ENCODE assay signal across 12 cellular contexts in the genomic region with DNA sequence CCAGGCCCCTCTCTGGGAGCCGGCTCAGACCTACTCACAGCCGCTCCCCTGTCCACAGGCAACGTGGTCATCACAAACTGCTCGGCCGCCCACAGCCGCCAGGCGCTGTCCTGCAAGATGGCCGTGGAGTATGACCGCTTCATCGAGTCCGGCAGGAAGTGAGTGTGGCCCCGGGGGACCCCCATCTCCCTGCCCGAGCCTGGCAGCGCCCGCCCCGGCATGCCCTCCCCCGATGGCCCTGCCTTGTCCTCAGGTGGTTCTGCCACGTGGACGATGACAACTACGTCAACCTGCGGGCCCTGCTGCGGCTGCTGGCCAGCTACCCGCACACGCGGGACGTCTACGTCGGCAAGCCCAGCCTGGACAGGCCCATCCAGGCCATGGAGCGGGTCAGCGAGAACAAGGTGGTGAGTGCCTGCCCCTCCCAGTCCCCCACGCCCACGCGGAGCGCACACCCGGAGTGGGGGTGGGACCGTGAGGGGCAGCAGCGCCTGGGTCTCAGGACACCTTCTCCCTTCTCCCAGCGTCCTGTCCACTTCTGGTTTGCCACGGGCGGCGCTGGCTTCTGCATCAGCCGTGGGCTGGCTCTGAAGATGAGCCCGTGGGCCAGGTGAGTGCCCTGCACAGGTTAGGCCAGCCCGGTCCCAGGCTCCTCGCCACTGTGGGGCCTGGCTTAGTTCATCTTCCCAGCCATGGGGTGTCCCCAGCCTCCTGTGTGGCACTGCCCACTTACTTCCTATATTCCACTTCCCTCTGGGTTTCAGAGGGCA. TPM values are rescaled to one million over a fixed set of nuclear protein-coding genes. Genes with fewer than 3 reads are reported as not detected.
A peak's percentile ranks its signal among the peaks of the same experiment; 100 is the strongest.
DNase-seq lines count a peak whose midpoint lies in the region; ATAC-seq lines count a peak whose summit lies in the region.
"Had no signal": no experiment of that assay in that cellular context is flagged by ENCODE, and none has a peak within 500 bp of the region (broad histone marks: within the 10 kb centered on the region; RNA-seq: fewer than 3 reads in every experiment).

No MANE protein-coding gene starts in this region.

- H3K27ac Mint-ChIP-seq in dendritic cell treated with granulocyte-macrophage colony-stimulating factor and Interleukin-4, amounts not matched to agents 40 ng/mL and 50 ng/mL, for 4 days, result peak overlapping the region; percentile 98

- no peak overlapping the region for H3K14ac ChIP-seq in trophoblast cell (ENCODE audit: low read length)

- H3K27ac ChIP-seq in HUES64 (ENCODE audit: low read depth, low read length), result peak overlapping the region; percentile 45; the same call in 1 of the 2 replicates
- no peak overlapping the region for H3K27ac ChIP-seq in trophoblast cell (ENCODE audit: low read depth, low read length)
- H3K27ac ChIP-seq: thoracic aorta had no signal

- H3K9me3 Mint-ChIP-seq in dendritic cell treated with granulocyte-macrophage colony-stimulating factor and Interleukin-4, amounts not matched to agents 40 ng/mL and 50 ng/mL, for 4 days, result no peaks in the 10 kb centered on the region

- intact Hi-C loops in dendritic cell treated with granulocyte-macrophage colony-stimulating factor and Interleukin-4, amounts not matched to agents 40 ng/mL and 50 ng/mL, for 4 days (cut with micrococcal nuclease), result loop anchor here (5.0 to 10.0 kb wide), 2 partner anchors 42 to 109 kb away; partner anchors contain the start of gene TTYH3

- peak overlapping the region; percentile 62 for H2BK12ac ChIP-seq in trophoblast cell (ENCODE audit: low read length)

- H3K4ac ChIP-seq in trophoblast cell (ENCODE audit: low read depth, low read length), result peak overlapping the region; percentile 18

- peaks cover 31% of the 10 kb centered on the region for H3K79me1 ChIP-seq in trophoblast cell (ENCODE audit: low read length)

- H3K27me3 ChIP-seq in HUES64 (ENCODE audit: insufficient read depth, low read length) (peaks cover 14% of the 10 kb centered on the region), trophoblast cell (ENCODE audit: insufficient read depth, low read length) (peaks cover 5% of the 10 kb centered on the region)

- H3K27me3 Mint-ChIP-seq in dendritic cell treated with granulocyte-macrophage colony-stimulating factor and Interleukin-4, amounts not matched to agents 40 ng/mL and 50 ng/mL, for 4 days, result no peaks in the 10 kb centered on the region

- no peak overlapping the region for H4K91ac ChIP-seq in trophoblast cell (ENCODE audit: low read depth, low read length)

- peaks cover 91% of the 10 kb centered on the region for H3K4me1 Mint-ChIP-seq in dendritic cell treated with granulocyte-macrophage colony-stimulating factor and Interleukin-4, amounts not matched to agents 40 ng/mL and 50 ng/mL, for 4 days (ENCODE audit: low read depth)

- H4K8ac ChIP-seq in trophoblast cell (ENCODE audit: low read depth, low read length), result peak overlapping the region; percentile 8

- peak overlapping the region; percentile 25 for H3K18ac ChIP-seq in trophoblast cell (ENCODE audit: low read length)

- no peak overlapping the region for H4K12ac ChIP-seq in trophoblast cell (ENCODE audit: low read depth, low read length)

- H2BK120ac ChIP-seq in trophoblast cell (ENCODE audit: insufficient read depth, low read length, poor library complexity), result no peak overlapping the region

- no peak overlapping the region for H3K23ac ChIP-seq in trophoblast cell (ENCODE audit: low read length)

- H3K36me3 Mint-ChIP-seq in dendritic cell treated with granulocyte-macrophage colony-stimulating factor and Interleukin-4, amounts not matched to agents 40 ng/mL and 50 ng/mL, for 4 days (ENCODE audit: low read depth), result peaks cover 80% of the 10 kb centered on the region

- H3K4me3 Mint-ChIP-seq in dendritic cell treated with granulocyte-macrophage colony-stimulating factor and Interleukin-4, amounts not matched to agents 40 ng/mL and 50 ng/mL, for 4 days, result peak overlapping the region; percentile 68

- no peak overlapping the region for H3K4me2 ChIP-seq in trophoblast cell (ENCODE audit: low read length)

- peaks cover 9% of the 10 kb centered on the region for H3K79me2 ChIP-seq in trophoblast cell (ENCODE audit: control insufficient read depth, insufficient read depth, low read length, poor library complexity)

- H2AFZ ChIP-seq in trophoblast cell (ENCODE audit: insufficient read depth, low read length, poor library complexity), result no peak overlapping the region

- H2BK5ac ChIP-seq in trophoblast cell (ENCODE audit: low read depth, low read length, poor library complexity), result no peak overlapping the region

- no peak overlapping the region for H3K4me3 ChIP-seq in HUES64 (ENCODE audit: low read length)
- H3K4me3 ChIP-seq in trophoblast cell (ENCODE audit: low read depth, low read length), result no peak overlapping the region
- H3K4me3 ChIP-seq: thoracic aorta had no signal

- H3K36me3 ChIP-seq in HUES64 (ENCODE audit: insufficient read depth, low read length) (peaks cover 35% of the 10 kb centered on the region), trophoblast cell (ENCODE audit: control insufficient read depth in 1 of 2, insufficient read depth in 2 of 2, low read length in 2 of 2) (peaks cover 35 to 38% of the 10 kb centered on the region in 2 experiments)
- H3K36me3 ChIP-seq: thoracic aorta had no signal

- ATAC-seq in GM18511 (IDR thresholded peaks at IDR 0.05; ENCODE audit: unreplicated experiment), result no peak
- ATAC-seq in GM21786 (IDR thresholded peaks at IDR 0.05; ENCODE audit: unreplicated experiment), result no peak

- H3K9me3 ChIP-seq in HUES64 (ENCODE audit: insufficient read depth, low read depth, low read length), result no peaks in the 10 kb centered on the region
- peaks cover 2% of the 10 kb centered on the region for H3K9me3 ChIP-seq in trophoblast cell (ENCODE audit: insufficient read depth, low read depth, low read length)
- H3K9me3 ChIP-seq: thoracic aorta had no signal

- WGBS in HUES64, result 61% methylated on average over 45 of the region's 45 CpGs
- no CpG with 5 or more reads among the region's 45 CpGs for WGBS in trophoblast cell (ENCODE audit: extremely low coverage, insufficient coverage, insufficient read length)

- no peak overlapping the region for H3K9ac ChIP-seq in HUES64 (ENCODE audit: low read depth, low read length)
- H3K9ac ChIP-seq in trophoblast cell (ENCODE audit: low read length), result no peak overlapping the region

- H2AK5ac ChIP-seq in trophoblast cell (ENCODE audit: low read length), result peak overlapping the region; percentile 44

- peaks cover 38% of the 10 kb centered on the region for H3K4me1 ChIP-seq in HUES64 (ENCODE audit: insufficient read depth, low read length)
- peaks cover 52 to 58% of the 10 kb centered on the region in 2 experiments for H3K4me1 ChIP-seq in trophoblast cell (ENCODE audit: control insufficient read depth in 1 of 2, insufficient read depth in 2 of 2, low read length in 2 of 2)

- DNase-seq in DMS153 (lab: John Stamatoyannopoulos, UW), result peak; percentile 27
- DNase-seq in DMS153 treated with DMSO at 0.1 percent for 48 hours (lab: John Stamatoyannopoulos, UW; ENCODE audit: unreplicated experiment), result no peak
- DNase-seq in trophoblast cell, result peak; percentile 88
- DNase-seq in T-helper 9 cell, result no peak
- DNase-seq: aorta, erythroblast, NCI-H226 had no signal

RNA-seq across cellular contexts. Expression of gene LFNG, which starts 5.8 kb away (rescaled TPM):
- 23.3 TPM for polyA plus RNA-seq in HUES64 (2013, experiment 1 of 2)
- 25.9 TPM for polyA plus RNA-seq in HUES64 (2013, experiment 2 of 2)
- polyA plus RNA-seq in trophoblast cell (2013), result 4.9 and 5.3 TPM in 2 replicates

RNA-seq across cellular contexts. Expression of gene BRAT1, which starts 30.0 kb away (rescaled TPM):
- polyA plus RNA-seq in HUES64 (2013, experiment 1 of 2), result 33.9 TPM
- polyA plus RNA-seq in HUES64 (2013, experiment 2 of 2), result 33.3 TPM
- polyA plus RNA-seq in trophoblast cell (2013), result 15.5 and 16.6 TPM in 2 replicates

RNA-seq across cellular contexts. Expression of gene IQCE, which starts 33.4 kb away (rescaled TPM):
- polyA plus RNA-seq in HUES64 (2013, experiment 1 of 2), result 3.9 TPM
- polyA plus RNA-seq in HUES64 (2013, experiment 2 of 2), result 4.8 TPM
- 6.3 and 6.5 TPM in 2 replicates for polyA plus RNA-seq in trophoblast cell (2013)

RNA-seq across cellular contexts. Expression of gene GRIFIN, which starts 49.1 kb away (rescaled TPM):
- not detected for polyA plus RNA-seq in HUES64 (2013, experiment 1 of 2)
- not detected for polyA plus RNA-seq in HUES64 (2013, experiment 2 of 2)
- not detected in 2 replicates for polyA plus RNA-seq in trophoblast cell (2013)
- polyA plus RNA-seq: aorta had no signal

Comparison
In these comparisons a context has a peak if more than half of its experiments do, and no peak if none do; other contexts are left out.
1. DNase-seq: peak in DMS153 (single experiment) and trophoblast cell (2 of 2); none in DMS153 treated with DMSO at 0.1 percent for 48 hours (single experiment) and T-helper 9 cell (single experiment).